In genomic region chr10:35340975-35341374, GRCh38 we compare ENCODE assay signal across 11 cellular contexts. TPM values are rescaled to one million over a fixed set of nuclear protein-coding genes. Genes with fewer than 3 reads are reported as not detected.
DNase-seq lines count a peak whose midpoint lies in the region; ATAC-seq, FAIRE-seq and TF ChIP-seq lines count a peak whose summit lies in the region.
"Had no signal": no experiment of that assay in that cellular context is flagged by ENCODE, and none has a peak within 500 bp of the region (broad histone marks: within the 10 kb centered on the region; RNA-seq: fewer than 3 reads in every experiment).

No MANE protein-coding gene starts in this region.

- no peak for FAIRE-seq in astrocyte (lab: Jason Lieb, UNC)
- FAIRE-seq: endothelial cell of umbilical vein, G401.6 had no signal

- intact Hi-C loops in CD4-positive, alpha-beta T cell (cut with DNase I, micrococcal nuclease), result loop anchor here in 1 of 2 experiments (5.0 kb wide), 2 partner anchors 36 to 144 kb away; no protein-coding TSS in a partner anchor

- no peak for ATAC-seq in CD4-positive, alpha-beta T cell (ENCODE audit: poor library complexity)
- no peak for ATAC-seq in natural killer cell treated with Interleukin-12 subunit alpha and Interleukin-12 subunit beta and Interleukin-15 and Interleukin-18, amount 100 ng/mL, for 72 hours
- ATAC-seq in HG02798 (IDR thresholded peaks at IDR 0.05; ENCODE audit: poor library complexity, unreplicated experiment) (no peak), GM21390 (IDR thresholded peaks at IDR 0.05; ENCODE audit: unreplicated experiment) (no peak)

- no peaks in the 10 kb centered on the region for H3K27me3 Mint-ChIP-seq in CD4-positive, alpha-beta T cell
- H3K27me3 Mint-ChIP-seq in IgD-negative memory B cell (no peaks in the 10 kb centered on the region), astrocyte (ENCODE audit: low read depth, unreplicated experiment) (no peaks in the 10 kb centered on the region)
- H3K27me3 Mint-ChIP-seq in natural killer cell treated with Interleukin-12 subunit alpha and Interleukin-12 subunit beta and Interleukin-15 and Interleukin-18, amount 100 ng/mL, for 72 hours, result no peaks in the 10 kb centered on the region

- H3K4me2 ChIP-seq in astrocyte (ENCODE audit: low read length), result peak overlapping the region; percentile 32

- no peak overlapping the region for H3K4me3 ChIP-seq in astrocyte (ENCODE audit: insufficient read depth, low read depth, low read length)

- peaks cover 93% of the 10 kb centered on the region for H3K79me2 ChIP-seq in astrocyte (ENCODE audit: insufficient read depth, low read length)

- H3K4me1 ChIP-seq in astrocyte (ENCODE audit: insufficient read depth, low read length), result no peaks in the 10 kb centered on the region

- H2AFZ ChIP-seq in astrocyte (ENCODE audit: low read depth, low read length), result no peak overlapping the region

- peak overlapping the region; percentile 42 for H3K4me3 Mint-ChIP-seq in CD4-positive, alpha-beta T cell
- H3K4me3 Mint-ChIP-seq in IgD-negative memory B cell (peak overlapping the region in 3 of 4 donors; percentile 6 to 32 (median 6)), astrocyte (ENCODE audit: unreplicated experiment) (no peak overlapping the region)
- H3K4me3 Mint-ChIP-seq in natural killer cell treated with Interleukin-12 subunit alpha and Interleukin-12 subunit beta and Interleukin-15 and Interleukin-18, amount 100 ng/mL, for 72 hours, result peak overlapping the region; percentile 54

- CTCF ChIA-PET in CD4-positive, alpha-beta T cell (lab: Charles Lee), result no interaction called here

- POLR2A ChIA-PET in CD4-positive, alpha-beta T cell (lab: Charles Lee), result interaction anchor here (1.1 kb wide), 1 partner anchor 214 kb away, joined by 4 read pairs; the partner anchor contains the start of gene CREM

- DNase-seq in CD4-positive, alpha-beta T cell, result no peak
- no peak for DNase-seq in astrocyte (ENCODE audit: low read depth)
- DNase-seq in natural killer cell treated with Interleukin-12 subunit alpha and Interleukin-12 subunit beta and Interleukin-15 and Interleukin-18, amount 100 ng/mL, for 72 hours (ENCODE audit: low spot score), result no peak
- DNase-seq in D341Med (ENCODE audit: low spot score), result no peak
- DNase-seq in glomerular visceral epithelial cell (ENCODE audit: extremely low spot score), result no peak
- DNase-seq: SHP77 had no signal

- H4K20me1 ChIP-seq in astrocyte (ENCODE audit: insufficient read depth, low read length), result peaks cover 78% of the 10 kb centered on the region

- H3K9me3 Mint-ChIP-seq in CD4-positive, alpha-beta T cell, result no peaks in the 10 kb centered on the region
- H3K9me3 Mint-ChIP-seq in IgD-negative memory B cell (no peaks in the 10 kb centered on the region), astrocyte (ENCODE audit: unreplicated experiment) (no peaks in the 10 kb centered on the region)
- no peaks in the 10 kb centered on the region for H3K9me3 Mint-ChIP-seq in natural killer cell treated with Interleukin-12 subunit alpha and Interleukin-12 subunit beta and Interleukin-15 and Interleukin-18, amount 100 ng/mL, for 72 hours

- peaks cover 4% of the 10 kb centered on the region for H3K36me3 Mint-ChIP-seq in CD4-positive, alpha-beta T cell (ENCODE audit: low read depth)
- no peaks in the 10 kb centered on the region for H3K36me3 Mint-ChIP-seq in IgD-negative memory B cell
- H3K36me3 Mint-ChIP-seq in astrocyte (ENCODE audit: low read depth, unreplicated experiment), result no peaks in the 10 kb centered on the region
- H3K36me3 Mint-ChIP-seq in natural killer cell treated with Interleukin-12 subunit alpha and Interleukin-12 subunit beta and Interleukin-15 and Interleukin-18, amount 100 ng/mL, for 72 hours, result no peaks in the 10 kb centered on the region

- H3K27me3 ChIP-seq in CD4-positive, alpha-beta T cell (ENCODE audit: control insufficient read depth, insufficient read depth, low read length), result no peaks in the 10 kb centered on the region
- H3K27me3 ChIP-seq in astrocyte (ENCODE audit: insufficient read depth, low read length), result no peaks in the 10 kb centered on the region

- peaks cover 67% of the 10 kb centered on the region for H3K4me1 Mint-ChIP-seq in CD4-positive, alpha-beta T cell (ENCODE audit: low read depth)
- peaks cover 40 to 53% (median 41%) of the 10 kb centered on the region in 3 donors for H3K4me1 Mint-ChIP-seq in IgD-negative memory B cell
- peaks cover 36% of the 10 kb centered on the region for H3K4me1 Mint-ChIP-seq in astrocyte (ENCODE audit: low read depth, unreplicated experiment)
- H3K4me1 Mint-ChIP-seq in natural killer cell treated with Interleukin-12 subunit alpha and Interleukin-12 subunit beta and Interleukin-15 and Interleukin-18, amount 100 ng/mL, for 72 hours (ENCODE audit: low read depth in 2 of 2), result peaks cover 58 to 70% of the 10 kb centered on the region in 2 donors

- H3K9ac ChIP-seq in astrocyte (ENCODE audit: low read length), result no peak overlapping the region

- TF ChIP-seq CTCF in CD4-positive, alpha-beta T cell (IDR thresholded peaks at IDR 0.05), result no peak
- TF ChIP-seq CTCF in astrocyte (IDR thresholded peaks at IDR 0.05; ENCODE audit: insufficient read depth, low read depth, low read length), result no peak

- H3K36me3 ChIP-seq in astrocyte (ENCODE audit: insufficient read depth, low read length), result no peaks in the 10 kb centered on the region

- no peak overlapping the region for H3K27ac ChIP-seq in CD4-positive, alpha-beta T cell (ENCODE audit: low read depth, low read length)
- H3K27ac ChIP-seq in astrocyte (ENCODE audit: low read depth, low read length), result no peak overlapping the region

- peak overlapping the region; percentile 15 for H3K27ac Mint-ChIP-seq in CD4-positive, alpha-beta T cell
- H3K27ac Mint-ChIP-seq in IgD-negative memory B cell (peak overlapping the region; percentile 13 to 84 (median 52)), astrocyte (ENCODE audit: unreplicated experiment) (no peak overlapping the region)
- H3K27ac Mint-ChIP-seq in natural killer cell treated with Interleukin-12 subunit alpha and Interleukin-12 subunit beta and Interleukin-15 and Interleukin-18, amount 100 ng/mL, for 72 hours, result peak overlapping the region; percentile 70 to 86

- H3K9me3 ChIP-seq in CD4-positive, alpha-beta T cell (ENCODE audit: control insufficient read depth, low read length), result no peaks in the 10 kb centered on the region
- no peaks in the 10 kb centered on the region for H3K9me3 ChIP-seq in astrocyte (ENCODE audit: insufficient read depth, low read depth, low read length)

RNA-seq across cellular contexts. Expression of gene CCNY, which starts 4.7 kb away (rescaled TPM):
- total RNA-seq in CD4-positive, alpha-beta T cell, result 10 to 100 TPM; 64.9 to 66.9 TPM
- polyA plus RNA-seq in IgD-negative memory B cell, result 8.3 TPM
- 85.9 and 89.4 TPM in 2 replicates for total RNA-seq in astrocyte
- 10 to 100 TPM; 54.9 to 60.8 TPM for total RNA-seq in natural killer cell treated with Interleukin-12 subunit alpha and Interleukin-12 subunit beta and Interleukin-15 and Interleukin-18, amount 100 ng/mL, for 72 hours
